Comparison of ENCODE assay signal across 8 cellular contexts in the genomic region with DNA sequence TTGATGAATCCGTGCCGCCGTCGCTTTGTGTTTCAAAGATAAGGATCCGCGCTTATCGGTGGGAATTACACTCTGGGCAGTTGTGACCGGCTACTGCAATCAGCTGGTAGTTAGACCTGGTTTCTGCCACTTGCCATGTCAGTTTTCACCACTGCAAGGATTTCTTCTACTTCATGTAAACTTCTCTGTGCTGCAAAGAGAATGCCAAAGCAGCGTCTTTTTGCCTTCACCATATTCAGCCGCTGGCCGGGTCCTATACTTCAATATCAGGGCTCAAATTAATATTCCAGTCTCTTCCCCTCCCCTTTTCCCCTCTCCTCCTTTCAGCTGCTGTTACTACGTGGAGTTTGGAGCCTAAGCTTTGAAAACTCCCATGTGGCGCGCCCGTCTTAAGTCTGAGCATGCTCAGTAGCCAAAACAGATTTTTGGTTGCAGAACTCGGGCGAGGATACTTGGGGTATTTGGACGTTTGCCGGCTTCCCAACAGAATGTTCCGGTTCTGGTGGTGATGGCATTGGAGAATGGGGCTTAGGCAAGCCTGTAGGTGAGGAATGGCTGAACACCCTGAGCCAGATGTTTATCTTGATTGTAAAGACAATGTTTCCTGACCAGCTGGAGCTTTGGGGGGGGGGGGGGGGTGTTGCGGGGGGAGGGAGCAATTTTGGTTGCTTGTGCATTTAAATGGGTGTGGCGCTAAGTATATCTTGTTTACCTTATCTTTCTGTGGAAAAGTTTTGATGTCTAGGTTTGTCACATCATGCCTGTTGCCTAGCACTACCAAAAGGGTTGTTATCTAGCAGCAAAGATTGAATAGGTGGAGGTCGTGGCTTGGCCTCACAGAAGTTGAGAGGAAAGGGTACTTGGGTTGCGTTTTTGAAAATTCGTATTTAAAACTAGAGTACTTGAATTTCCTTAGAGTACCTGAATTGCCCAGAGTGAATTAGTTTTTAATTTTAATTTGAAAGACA. TPM values are rescaled to one million over a fixed set of nuclear protein-coding genes. Genes with fewer than 3 reads are reported as not detected.
DNase-seq lines count a peak whose midpoint lies in the region; ATAC-seq and TF ChIP-seq lines count a peak whose summit lies in the region.

No MANE protein-coding gene starts in this region.

- peak; percentile 22; the same call in 1 of the 2 replicates for ATAC-seq in HCT116

- peak overlapping the region; percentile 92 for H3K27ac ChIP-seq in HCT116 (ENCODE audit: low read depth, low read length)

- intact Hi-C loops in HCT116 (cut with micrococcal nuclease): no loop called here

- peaks cover 6 to 15% of the 10 kb centered on the region in 2 experiments; a peak in 3 of 4 replicates for H3K4me1 ChIP-seq in HCT116 (ENCODE audit: control insufficient read depth in 1 of 2, insufficient read depth in 2 of 2, low read length in 2 of 2)

- peak overlapping the region; percentile 77 for H3K4me3 Mint-ChIP-seq in activated naive CD4-positive, alpha-beta T cell treated with anti-CD3 and anti-CD28 coated beads, Interleukin-2, amount 50 U/mL, for 24 hours
- peak overlapping the region; percentile 99 for H3K4me3 Mint-ChIP-seq in neural crest cell

- RAD21 ChIA-PET in HCT116 (lab: Charles Lee; ENCODE audit: low non-redundant PET in 1 of 2, low total read pairs in 2 of 2, uncharacterized antibody in 2 of 2, unreplicated experiment in 2 of 2): no interaction called here

- TF ChIP-seq CTCF in HCT116 (IDR thresholded peaks at IDR 0.05 in 2 of 3, conservative IDR thresholded peaks at IDR 0.05 in 1 of 3; ENCODE audit: borderline replicate concordance in 1 of 3, insufficient read depth in 1 of 3, low read depth in 2 of 3, low read length in 2 of 3) (no peak), neural crest cell (conservative IDR thresholded peaks at IDR 0.05) (no peak)

- DNase-seq in NCI-H2171 treated with DMSO at 0.1 percent for 48 hours (lab: John Stamatoyannopoulos, UW): peak; percentile 43
- DNase-seq in NCI-H2171 (lab: John Stamatoyannopoulos, UW): no peak
- no peak for DNase-seq in HCT116 (ENCODE audit: low read depth, low spot score)
- peak; percentile 17 for DNase-seq in NCI-H2227 treated with DMSO at 0.1 percent for 48 hours (lab: John Stamatoyannopoulos, UW)
- peak; percentile 38 for DNase-seq in globus pallidus (ENCODE audit: low spot score)
- DNase-seq in neural crest cell (ENCODE audit: low read depth, low spot score): peak; percentile 32
- DNase-seq in NK-92 treated with Interleukin-12 subunit alpha and Interleukin-12 subunit beta, amount 100 ng/mL, for 24 hours (lab: John Stamatoyannopoulos, UW): no peak

- no peak for TF ChIP-seq RAD21 in HCT116 (IDR thresholded peaks at IDR 0.05; ENCODE audit: low read depth)

- H3K27ac Mint-ChIP-seq in activated naive CD4-positive, alpha-beta T cell treated with anti-CD3 and anti-CD28 coated beads, Interleukin-2, amount 50 U/mL, for 24 hours: no peak overlapping the region
- H3K27ac Mint-ChIP-seq in neural crest cell (ENCODE audit: unreplicated experiment): peak overlapping the region; percentile 98

- H3K27me3 Mint-ChIP-seq in activated naive CD4-positive, alpha-beta T cell treated with anti-CD3 and anti-CD28 coated beads, Interleukin-2, amount 50 U/mL, for 24 hours: peaks cover 34% of the 10 kb centered on the region
- H3K27me3 Mint-ChIP-seq in neural crest cell (ENCODE audit: low read depth): peaks cover 3% of the 10 kb centered on the region

- no peaks in the 10 kb centered on the region for H3K36me3 ChIP-seq in HCT116 (ENCODE audit: control insufficient read depth in 1 of 2, insufficient read depth in 2 of 2, low read length in 2 of 2)

- H3K4me3 ChIP-seq in HCT116 (replicated peaks in 1 of 2; ENCODE audit: low read depth in 1 of 2, low read length in 2 of 2): peak overlapping the region; percentile 70 to 89

- H3K4me2 ChIP-seq in HCT116 (ENCODE audit: low read length): peak overlapping the region; percentile 75

- peaks cover 24% of the 10 kb centered on the region; the same call in 1 of the 2 replicates for H4K20me1 ChIP-seq in HCT116 (ENCODE audit: insufficient read depth)

- H3K4me1 Mint-ChIP-seq in activated naive CD4-positive, alpha-beta T cell treated with anti-CD3 and anti-CD28 coated beads, Interleukin-2, amount 50 U/mL, for 24 hours: peaks cover 9% of the 10 kb centered on the region
- H3K4me1 Mint-ChIP-seq in neural crest cell: peaks cover 46% of the 10 kb centered on the region

- H2AFZ ChIP-seq in HCT116 (ENCODE audit: low read depth, low read length, poor library complexity, severe bottlenecking): no peak overlapping the region

- POLR2A ChIA-PET in HCT116 (lab: Charles Lee): interaction anchor here (1.4 kb wide), 1 partner anchor 11 kb away, joined by 5 read pairs; no protein-coding TSS in a partner anchor

- no peaks in the 10 kb centered on the region for H3K9me3 ChIP-seq in HCT116 (ENCODE audit: control insufficient read depth in 1 of 2, insufficient read depth in 1 of 2, low read depth in 1 of 2, low read length in 2 of 2)

- no peaks in the 10 kb centered on the region for H3K9me3 Mint-ChIP-seq in activated naive CD4-positive, alpha-beta T cell treated with anti-CD3 and anti-CD28 coated beads, Interleukin-2, amount 50 U/mL, for 24 hours
- H3K9me3 Mint-ChIP-seq in neural crest cell: no peaks in the 10 kb centered on the region

- peak overlapping the region; percentile 91 for H3K9ac ChIP-seq in HCT116 (ENCODE audit: low read length)

- TSS peak; percentile 40 for BruUV-seq in HCT116 (replicated peaks; lab: Mats Ljungman, UMichigan)

- no peak for TF ChIP-seq POLR2A in HCT116 (IDR thresholded peaks at IDR 0.05; ENCODE audit: borderline replicate concordance, extremely low read depth, insufficient read depth, insufficient read length)

- H3K79me2 ChIP-seq in HCT116 (ENCODE audit: insufficient read depth, low read length): peaks cover 60% of the 10 kb centered on the region

- no peaks in the 10 kb centered on the region for H3K9me2 ChIP-seq in HCT116 (ENCODE audit: insufficient read depth)

- CTCF ChIA-PET in HCT116 (lab: Charles Lee): no interaction called here

- no peaks in the 10 kb centered on the region for H3K27me3 ChIP-seq in HCT116 (ENCODE audit: insufficient read depth, low read length)

- H3K36me3 Mint-ChIP-seq in activated naive CD4-positive, alpha-beta T cell treated with anti-CD3 and anti-CD28 coated beads, Interleukin-2, amount 50 U/mL, for 24 hours: no peaks in the 10 kb centered on the region
- no peaks in the 10 kb centered on the region for H3K36me3 Mint-ChIP-seq in neural crest cell (ENCODE audit: low read depth)

TF ChIP-seq in HCT116, 20 proteins besides CTCF, POLR2A, EP300 and RAD21:
- no peak for TF ChIP-seq FOSL1 (IDR thresholded peaks at IDR 0.05; ENCODE audit: low read depth)
- TF ChIP-seq, protein P1, sequence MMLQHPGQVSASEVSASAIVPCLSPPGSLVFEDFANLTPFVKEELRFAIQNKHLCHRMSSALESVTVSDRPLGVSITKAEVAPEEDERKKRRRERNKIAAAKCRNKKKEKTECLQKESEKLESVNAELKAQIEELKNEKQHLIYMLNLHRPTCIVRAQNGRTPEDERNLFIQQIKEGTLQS (IDR thresholded peaks at IDR 0.05): no peak
- no peak for TF ChIP-seq SIN3A (IDR thresholded peaks at IDR 0.05; ENCODE audit: low read depth)
- no peak for TF ChIP-seq EZH2 (IDR thresholded peaks at IDR 0.05)
- no peak for TF ChIP-seq ZNF274 (IDR thresholded peaks at IDR 0.05; ENCODE audit: low read depth, low read length)
- TF ChIP-seq SRF (IDR thresholded peaks at IDR 0.05; ENCODE audit: low read depth): no peak
- TF ChIP-seq YY1 (IDR thresholded peaks at IDR 0.05; ENCODE audit: extremely low read depth, insufficient replicate concordance, low read depth, low read length): no peak
- TF ChIP-seq ELF1 (IDR thresholded peaks at IDR 0.05; ENCODE audit: borderline replicate concordance, low read depth): no peak
- TF ChIP-seq ZBTB33 (IDR thresholded peaks at IDR 0.05; ENCODE audit: extremely low read depth, insufficient replicate concordance, low read length): no peak
TF ChIP-seq in HCT116: peak in this region for 0.

RNA-seq across cellular contexts. Expression of gene SMAD5, which starts 1.1 kb away (rescaled TPM):
- 64.3 TPM for total RNA-seq in HCT116 (2021; ENCODE audit: unreplicated experiment)
- polyA plus RNA-seq in HCT116 (2012): 25.0 and 25.4 TPM in 2 replicates
- total RNA-seq in neural crest cell: 82.6 TPM in 2 replicates

RNA-seq across cellular contexts. Expression of gene SMIM32, which starts 59.3 kb away (rescaled TPM):
- total RNA-seq in HCT116 (2021; ENCODE audit: unreplicated experiment) (not detected), neural crest cell (0.18 TPM in 1 of 2 replicates, not detected in the other)
- polyA plus RNA-seq in HCT116 (2012): not detected in 2 replicates

Comparison
In these comparisons a context has a peak if more than half of its experiments do, and no peak if none do; other contexts are left out.
1. DNase-seq: peak in NCI-H2171 treated with DMSO at 0.1 percent for 48 hours (single experiment), NCI-H2227 treated with DMSO at 0.1 percent for 48 hours (single experiment), globus pallidus (single experiment) and neural crest cell (single experiment); none in NCI-H2171 (single experiment), HCT116 (single experiment) and NK-92 treated with Interleukin-12 subunit alpha and Interleukin-12 subunit beta, amount 100 ng/mL, for 24 hours (single experiment).